ENCODE assay signal across 32 cellular contexts in genomic region chr22:29379258-29379657, GRCh38. TPM values are rescaled to one million over a fixed set of nuclear protein-coding genes. Genes with fewer than 3 reads are reported as not detected.
DNase-seq lines count a peak whose midpoint lies in the region; ATAC-seq and TF ChIP-seq lines count a peak whose summit lies in the region.
"Had no signal": no experiment of that assay in that cellular context is flagged by ENCODE, and none has a peak within 500 bp of the region (broad histone marks: within the 10 kb centered on the region; RNA-seq: fewer than 3 reads in every experiment).

No MANE protein-coding gene starts in this region.

- H3K9me3 ChIP-seq in Caco-2, result no peaks in the 10 kb centered on the region
- H3K9me3 ChIP-seq: adrenal gland, SJCRH30 had no signal

- H3K9me3 Mint-ChIP-seq in activated CD8-positive, alpha-beta memory T cell treated with anti-CD3 and anti-CD28 coated beads, Interleukin-2, amount 10 ng/mL, durations not matched to agents 7 days and 5 days (ENCODE audit: low read depth), result no peaks in the 10 kb centered on the region
- H3K9me3 Mint-ChIP-seq in Caco-2 (ENCODE audit: unreplicated experiment) (no peaks in the 10 kb centered on the region), Calu3 (ENCODE audit: low read depth, unreplicated experiment) (no peaks in the 10 kb centered on the region)
- no peaks in the 10 kb centered on the region for H3K9me3 Mint-ChIP-seq in dendritic cell treated with granulocyte-macrophage colony-stimulating factor and Interleukin-4, amounts not matched to agents 40 ng/mL and 50 ng/mL, for 4 days
- H3K9me3 Mint-ChIP-seq in stimulated activated memory B cell treated with anti-CD40 and anti-IgM and Interleukin-4, amounts not matched to agents 10 μg/mL and 1 μg/mL and 100 μg/mL, for 72 hours, result no peaks in the 10 kb centered on the region
- no peaks in the 10 kb centered on the region for H3K9me3 Mint-ChIP-seq in T-helper 2 cell treated with Interferon-gamma antibody and Interleukin-4, amounts not matched to agents 5 μg/mL and 100 μg/mL, for 36 hours
- H3K9me3 Mint-ChIP-seq: activated T-cell treated with anti-CD3 and anti-CD28 coated beads, Interleukin-2, amount 50 U/mL, for 4 hours; brain; T-cell had no signal

- no TSS peak for BruUV-seq in Caco-2 (replicated peaks; lab: Mats Ljungman, UMichigan)
- no TSS peak for BruUV-seq in Calu3 (replicated peaks; lab: Mats Ljungman, UMichigan)

- POLR2A ChIA-PET in Caco-2 (lab: Charles Lee), result no interaction called here

- H3K4me3 Mint-ChIP-seq in activated CD8-positive, alpha-beta memory T cell treated with anti-CD3 and anti-CD28 coated beads, Interleukin-2, amount 10 ng/mL, durations not matched to agents 7 days and 5 days, result no peak overlapping the region
- H3K4me3 Mint-ChIP-seq in Caco-2 (ENCODE audit: unreplicated experiment) (no peak overlapping the region), Calu3 (ENCODE audit: low read depth, unreplicated experiment) (no peak overlapping the region)
- no peak overlapping the region for H3K4me3 Mint-ChIP-seq in dendritic cell treated with granulocyte-macrophage colony-stimulating factor and Interleukin-4, amounts not matched to agents 40 ng/mL and 50 ng/mL, for 4 days
- no peak overlapping the region for H3K4me3 Mint-ChIP-seq in stimulated activated memory B cell treated with anti-CD40 and anti-IgM and Interleukin-4, amounts not matched to agents 10 μg/mL and 1 μg/mL and 100 μg/mL, for 72 hours
- H3K4me3 Mint-ChIP-seq in T-helper 2 cell treated with Interferon-gamma antibody and Interleukin-4, amounts not matched to agents 5 μg/mL and 100 μg/mL, for 36 hours, result no peak overlapping the region
- H3K4me3 Mint-ChIP-seq: activated T-cell treated with anti-CD3 and anti-CD28 coated beads, Interleukin-2, amount 50 U/mL, for 4 hours; brain; T-cell had no signal

- peaks cover 16% of the 10 kb centered on the region for H3K36me3 Mint-ChIP-seq in activated CD8-positive, alpha-beta memory T cell treated with anti-CD3 and anti-CD28 coated beads, Interleukin-2, amount 10 ng/mL, durations not matched to agents 7 days and 5 days
- peaks cover 40% of the 10 kb centered on the region for H3K36me3 Mint-ChIP-seq in Caco-2 (ENCODE audit: insufficient read depth, unreplicated experiment)
- peaks cover 100% of the 10 kb centered on the region for H3K36me3 Mint-ChIP-seq in dendritic cell treated with granulocyte-macrophage colony-stimulating factor and Interleukin-4, amounts not matched to agents 40 ng/mL and 50 ng/mL, for 4 days (ENCODE audit: low read depth)
- peaks cover 85% of the 10 kb centered on the region for H3K36me3 Mint-ChIP-seq in stimulated activated memory B cell treated with anti-CD40 and anti-IgM and Interleukin-4, amounts not matched to agents 10 μg/mL and 1 μg/mL and 100 μg/mL, for 72 hours
- peaks cover 32% of the 10 kb centered on the region for H3K36me3 Mint-ChIP-seq in T-helper 2 cell treated with Interferon-gamma antibody and Interleukin-4, amounts not matched to agents 5 μg/mL and 100 μg/mL, for 36 hours (ENCODE audit: low read depth)
- peaks cover 42% of the 10 kb centered on the region for H3K36me3 Mint-ChIP-seq in Calu3 (ENCODE audit: insufficient read depth, unreplicated experiment)

- no peak overlapping the region for H3K4me3 ChIP-seq in Caco-2 (ENCODE audit: low read depth, low read length)
- H3K4me3 ChIP-seq: adrenal gland, SJCRH30 had no signal

- peak overlapping the region; percentile 18 for H3K27ac Mint-ChIP-seq in activated CD8-positive, alpha-beta memory T cell treated with anti-CD3 and anti-CD28 coated beads, Interleukin-2, amount 10 ng/mL, durations not matched to agents 7 days and 5 days
- H3K27ac Mint-ChIP-seq in Caco-2 (ENCODE audit: unreplicated experiment), result peak overlapping the region; percentile 14
- peak overlapping the region; percentile 18 for H3K27ac Mint-ChIP-seq in dendritic cell treated with granulocyte-macrophage colony-stimulating factor and Interleukin-4, amounts not matched to agents 40 ng/mL and 50 ng/mL, for 4 days
- peak overlapping the region; percentile 96 for H3K27ac Mint-ChIP-seq in stimulated activated memory B cell treated with anti-CD40 and anti-IgM and Interleukin-4, amounts not matched to agents 10 μg/mL and 1 μg/mL and 100 μg/mL, for 72 hours
- no peak overlapping the region for H3K27ac Mint-ChIP-seq in T-helper 2 cell treated with Interferon-gamma antibody and Interleukin-4, amounts not matched to agents 5 μg/mL and 100 μg/mL, for 36 hours
- no peak overlapping the region for H3K27ac Mint-ChIP-seq in Calu3 (ENCODE audit: unreplicated experiment)

- no peak for DNase-seq in activated CD8-positive, alpha-beta memory T cell treated with anti-CD3 and anti-CD28 coated beads, Interleukin-2, amount 10 ng/mL, durations not matched to agents 7 days and 5 days
- DNase-seq in activated CD8-positive, alpha-beta memory T cell treated with anti-CD3 and anti-CD28 coated beads, Interleukin-2, amount 50 U/mL, for 4 hours, result no peak
- DNase-seq in Caco-2 (no peak), Calu3 (no peak)
- DNase-seq in T-helper 2 cell treated with Interferon-gamma antibody and Interleukin-4, amounts not matched to agents 5 μg/mL and 100 μg/mL, for 36 hours (ENCODE audit: low spot score), result no peak
- no peak for DNase-seq in stimulated activated CD8-positive, alpha-beta memory T cell treated with anti-CD3 and anti-CD28 coated beads, Interleukin-4, amount 100 ng/mL, for 48 hours
- DNase-seq: activated CD4-positive, CD25-positive, alpha-beta regulatory T cell treated with anti-CD3 and anti-CD28 coated beads, Interleukin-2, amount 50 U/mL, for 72 hours; activated T-cell treated with anti-CD3 and anti-CD28 coated beads, Interleukin-2, amount 50 U/mL, for 4 hours; DMS53; KG1; mesendoderm; NCI-H1417; NCI-H2029 treated with DMSO at 0.1 percent for 48 hours; NCI-H345; NCI-H748 treated with DMSO at 0.1 percent for 48 hours; nucleus accumbens; SJCRH30; T-cell had no signal

- TF ChIP-seq CTCF in Caco-2 (IDR thresholded peaks at IDR 0.05; ENCODE audit: insufficient read depth in 1 of 2, low read depth in 1 of 2, low read length in 1 of 2, severe bottlenecking in 1 of 2, unreplicated experiment in 1 of 2) (no peak), Calu3 (IDR thresholded peaks at IDR 0.05; ENCODE audit: unreplicated experiment) (no peak)

- peaks cover 60% of the 10 kb centered on the region for H3K4me1 ChIP-seq in Caco-2
- H3K4me1 ChIP-seq: SJCRH30 had no signal

- CTCF ChIA-PET in activated CD8-positive, alpha-beta memory T cell treated with anti-CD3 and anti-CD28 coated beads, Interleukin-2, amount 10 ng/mL, durations not matched to agents 7 days and 5 days (lab: Charles Lee), result no interaction called here
- CTCF ChIA-PET in Caco-2 (lab: Charles Lee), result no interaction called here
- CTCF ChIA-PET in Calu3 (lab: Charles Lee), result no interaction called here

- intact Hi-C loops in Caco-2 (cut with micrococcal nuclease; ENCODE audit: unreplicated experiment), result loop anchor here (10.0 kb wide), 1 partner anchor 174 kb away; the partner anchor contains the start of gene EMID1
- intact Hi-C loops in dendritic cell treated with granulocyte-macrophage colony-stimulating factor and Interleukin-4, amounts not matched to agents 40 ng/mL and 50 ng/mL, for 4 days (cut with micrococcal nuclease), result no loop called here
- intact Hi-C loops in Calu3 (cut with micrococcal nuclease; ENCODE audit: unreplicated experiment), result no loop called here

- no peak for ATAC-seq in activated CD8-positive, alpha-beta memory T cell treated with anti-CD3 and anti-CD28 coated beads, Interleukin-2, amount 10 ng/mL, durations not matched to agents 7 days and 5 days
- no peak for ATAC-seq in stimulated activated memory B cell treated with anti-CD40 and anti-IgM and Interleukin-4, amounts not matched to agents 10 μg/mL and 1 μg/mL and 100 μg/mL, for 72 hours
- ATAC-seq: activated T-cell treated with anti-CD3 and anti-CD28 coated beads, Interleukin-2, amount 50 U/mL, for 4 hours; T-cell had no signal

- H3K36me3 ChIP-seq in Caco-2 (ENCODE audit: control insufficient read depth, insufficient read depth, low read length), result peaks cover 1% of the 10 kb centered on the region
- H3K36me3 ChIP-seq: SJCRH30 had no signal

- no peaks in the 10 kb centered on the region for H3K27me3 ChIP-seq in Caco-2 (replicated peaks; ENCODE audit: control insufficient read depth, insufficient read depth, low read length)
- H3K27me3 ChIP-seq: adrenal gland, SJCRH30 had no signal

- peaks cover 45% of the 10 kb centered on the region for H3K4me1 Mint-ChIP-seq in activated CD8-positive, alpha-beta memory T cell treated with anti-CD3 and anti-CD28 coated beads, Interleukin-2, amount 10 ng/mL, durations not matched to agents 7 days and 5 days
- H3K4me1 Mint-ChIP-seq in Caco-2 (ENCODE audit: low read depth, unreplicated experiment) (peaks cover 63% of the 10 kb centered on the region), Calu3 (ENCODE audit: low read depth, unreplicated experiment) (peaks cover 75% of the 10 kb centered on the region)
- peaks cover 90% of the 10 kb centered on the region for H3K4me1 Mint-ChIP-seq in dendritic cell treated with granulocyte-macrophage colony-stimulating factor and Interleukin-4, amounts not matched to agents 40 ng/mL and 50 ng/mL, for 4 days (ENCODE audit: low read depth)
- peaks cover 81% of the 10 kb centered on the region for H3K4me1 Mint-ChIP-seq in stimulated activated memory B cell treated with anti-CD40 and anti-IgM and Interleukin-4, amounts not matched to agents 10 μg/mL and 1 μg/mL and 100 μg/mL, for 72 hours
- H3K4me1 Mint-ChIP-seq in T-helper 2 cell treated with Interferon-gamma antibody and Interleukin-4, amounts not matched to agents 5 μg/mL and 100 μg/mL, for 36 hours (ENCODE audit: low read depth), result peaks cover 21% of the 10 kb centered on the region

- no peaks in the 10 kb centered on the region for H3K27me3 Mint-ChIP-seq in activated CD8-positive, alpha-beta memory T cell treated with anti-CD3 and anti-CD28 coated beads, Interleukin-2, amount 10 ng/mL, durations not matched to agents 7 days and 5 days
- H3K27me3 Mint-ChIP-seq in Caco-2 (ENCODE audit: insufficient read depth, unreplicated experiment) (no peaks in the 10 kb centered on the region), Calu3 (ENCODE audit: unreplicated experiment) (no peaks in the 10 kb centered on the region)
- no peaks in the 10 kb centered on the region for H3K27me3 Mint-ChIP-seq in dendritic cell treated with granulocyte-macrophage colony-stimulating factor and Interleukin-4, amounts not matched to agents 40 ng/mL and 50 ng/mL, for 4 days
- no peaks in the 10 kb centered on the region for H3K27me3 Mint-ChIP-seq in stimulated activated memory B cell treated with anti-CD40 and anti-IgM and Interleukin-4, amounts not matched to agents 10 μg/mL and 1 μg/mL and 100 μg/mL, for 72 hours
- H3K27me3 Mint-ChIP-seq in T-helper 2 cell treated with Interferon-gamma antibody and Interleukin-4, amounts not matched to agents 5 μg/mL and 100 μg/mL, for 36 hours (ENCODE audit: low read depth), result no peaks in the 10 kb centered on the region
- H3K27me3 Mint-ChIP-seq: brain, T-cell had no signal

RNA-seq across cellular contexts. Expression of gene AP1B1, which starts 9.1 kb away (rescaled TPM):
- total RNA-seq in activated CD8-positive, alpha-beta memory T cell treated with anti-CD3 and anti-CD28 coated beads, Interleukin-2, amount 10 ng/mL, durations not matched to agents 7 days and 5 days, result 10 to 100 TPM; 82.9 to 90.8 TPM
- total RNA-seq in Caco-2 (2022), result 101 and 102 TPM in 2 replicates
- 88.9 and 92.7 TPM in 2 replicates for total RNA-seq in Calu3 (2022)

RNA-seq across cellular contexts. Expression of gene RFPL1, which starts 59.1 kb away (rescaled TPM):
- not detected for total RNA-seq in activated CD8-positive, alpha-beta memory T cell treated with anti-CD3 and anti-CD28 coated beads, Interleukin-2, amount 10 ng/mL, durations not matched to agents 7 days and 5 days
- total RNA-seq in Caco-2 (2022), result not detected in 2 replicates
- not detected in 2 replicates for total RNA-seq in Calu3 (2022)
- total RNA-seq: A172; activated T-cell treated with anti-CD3 and anti-CD28 coated beads, Interleukin-2, amount 50 U/mL, for 4 hours; adrenal gland; cerebellum; G401; glomerular endothelial cell; H1; HT1080; myocyte; pulmonary artery endothelial cell; SJCRH30; skeletal muscle tissue; ureter had no signal

Comparison
In these comparisons a context has a peak if more than half of its experiments do, and no peak if none do; other contexts are left out.
1. H3K27ac Mint-ChIP-seq: peak in activated CD8-positive, alpha-beta memory T cell treated with anti-CD3 and anti-CD28 coated beads, Interleukin-2, amount 10 ng/mL, durations not matched to agents 7 days and 5 days (single experiment), Caco-2 (single experiment), dendritic cell treated with granulocyte-macrophage colony-stimulating factor and Interleukin-4, amounts not matched to agents 40 ng/mL and 50 ng/mL, for 4 days (single experiment) and stimulated activated memory B cell treated with anti-CD40 and anti-IgM and Interleukin-4, amounts not matched to agents 10 μg/mL and 1 μg/mL and 100 μg/mL, for 72 hours (single experiment); none in T-helper 2 cell treated with Interferon-gamma antibody and Interleukin-4, amounts not matched to agents 5 μg/mL and 100 μg/mL, for 36 hours (single experiment) and Calu3 (single experiment).